ENCODE assay signal across 1 cellular context in genomic region chr16:66845080-66845410, GRCh38.
TF ChIP-seq lines count a peak whose summit lies in the region.

No MANE protein-coding gene starts in this region.

TF ChIP-seq in IMR-90, 13 proteins besides CTCF, POLR2A, EP300 and RAD21:
- TF ChIP-seq CHD1 (IDR thresholded peaks at IDR 0.05; ENCODE audit: low read depth, low read length), result no peak
- TF ChIP-seq RCOR1 (IDR thresholded peaks at IDR 0.05; ENCODE audit: insufficient replicate concordance, low read length), result no peak
- TF ChIP-seq FOS (IDR thresholded peaks at IDR 0.05; ENCODE audit: low read depth, low read length), result no peak
- no peak for TF ChIP-seq MAZ (IDR thresholded peaks at IDR 0.05; ENCODE audit: borderline replicate concordance, low read depth, low read length)
- TF ChIP-seq, protein P1, sequence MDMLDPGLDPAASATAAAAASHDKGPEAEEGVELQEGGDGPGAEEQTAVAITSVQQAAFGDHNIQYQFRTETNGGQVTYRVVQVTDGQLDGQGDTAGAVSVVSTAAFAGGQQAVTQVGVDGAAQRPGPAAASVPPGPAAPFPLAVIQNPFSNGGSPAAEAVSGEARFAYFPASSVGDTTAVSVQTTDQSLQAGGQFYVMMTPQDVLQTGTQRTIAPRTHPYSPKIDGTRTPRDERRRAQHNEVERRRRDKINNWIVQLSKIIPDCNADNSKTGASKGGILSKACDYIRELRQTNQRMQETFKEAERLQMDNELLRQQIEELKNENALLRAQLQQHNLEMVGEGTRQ (IDR thresholded peaks at IDR 0.05; ENCODE audit: low read depth, low read length), result no peak
- no peak for TF ChIP-seq MXI1 (IDR thresholded peaks at IDR 0.05; ENCODE audit: borderline replicate concordance, low read depth, low read length)
- TF ChIP-seq NFE2L2 (IDR thresholded peaks at IDR 0.05; ENCODE audit: low read depth, low read length), result no peak
- TF ChIP-seq SMC3 (IDR thresholded peaks at IDR 0.05; ENCODE audit: low read depth, low read length), result no peak
- no peak for TF ChIP-seq MAFK (IDR thresholded peaks at IDR 0.05; ENCODE audit: low read depth, low read length)
- TF ChIP-seq CEBPB (IDR thresholded peaks at IDR 0.05; ENCODE audit: low read depth, low read length), result no peak
- TF ChIP-seq, protein P2, sequence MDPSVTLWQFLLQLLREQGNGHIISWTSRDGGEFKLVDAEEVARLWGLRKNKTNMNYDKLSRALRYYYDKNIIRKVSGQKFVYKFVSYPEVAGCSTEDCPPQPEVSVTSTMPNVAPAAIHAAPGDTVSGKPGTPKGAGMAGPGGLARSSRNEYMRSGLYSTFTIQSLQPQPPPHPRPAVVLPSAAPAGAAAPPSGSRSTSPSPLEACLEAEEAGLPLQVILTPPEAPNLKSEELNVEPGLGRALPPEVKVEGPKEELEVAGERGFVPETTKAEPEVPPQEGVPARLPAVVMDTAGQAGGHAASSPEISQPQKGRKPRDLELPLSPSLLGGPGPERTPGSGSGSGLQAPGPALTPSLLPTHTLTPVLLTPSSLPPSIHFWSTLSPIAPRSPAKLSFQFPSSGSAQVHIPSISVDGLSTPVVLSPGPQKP (IDR thresholded peaks at IDR 0.05; ENCODE audit: borderline replicate concordance, low read depth, low read length), result no peak
- no peak for TF ChIP-seq RFX5 (IDR thresholded peaks at IDR 0.05; ENCODE audit: low read depth, low read length)
- no peak for TF ChIP-seq BHLHE40 (IDR thresholded peaks at IDR 0.05; ENCODE audit: low read depth, low read length)
